Comparison of ENCODE assay signal across 18 cellular contexts in genomic region chr6:36555750-36556252, GRCh38.
"Had no signal": no experiment of that assay in that cellular context is flagged by ENCODE, and none has a peak within 500 bp of the region (broad histone marks: within the 10 kb centered on the region; RNA-seq: fewer than 3 reads in every experiment).

No MANE protein-coding gene starts in this region.

- H3K36me3 Mint-ChIP-seq: naive thymus-derived CD4-positive, alpha-beta T cell had no signal

- H3K4me3 Mint-ChIP-seq: memory B cell; naive thymus-derived CD4-positive, alpha-beta T cell; nephron progenitor cell had no signal

- ATAC-seq: esophagus mucosa; gastrocnemius medialis; left lung; lower lobe of right lung; naive thymus-derived CD4-positive, alpha-beta T cell had no signal

- H3K4me3 ChIP-seq: gastrocnemius medialis, left lung, lower lobe of right lung, spleen, suprapubic skin, thyroid gland, upper lobe of left lung, uterus had no signal

- H3K9me3 Mint-ChIP-seq: memory B cell; naive thymus-derived CD4-positive, alpha-beta T cell; nephron progenitor cell had no signal

- H3K27ac ChIP-seq: lower lobe of right lung, suprapubic skin, thyroid gland, upper lobe of left lung had no signal

- H3K4me1 ChIP-seq: gastrocnemius medialis, suprapubic skin, thyroid gland, uterus had no signal

- H3K9me3 ChIP-seq: gastrocnemius medialis, left lung, lower lobe of right lung, spleen, suprapubic skin, thyroid gland, upper lobe of left lung, uterus had no signal

- H3K27ac Mint-ChIP-seq: memory B cell; naive thymus-derived CD4-positive, alpha-beta T cell; nephron progenitor cell had no signal

- DNase-seq: effector memory CD4-positive, alpha-beta T cell; gastrocnemius medialis; left lung; lower lobe of right lung; naive thymus-derived CD4-positive, alpha-beta T cell; nephron progenitor cell; posterior cingulate gyrus; spleen; stimulated activated CD4-positive, alpha-beta T cell treated with anti-CD3 and anti-CD28 coated beads, Interleukin-15, amount 100 ng/mL, for 24 hours; stimulated activated CD4-positive, alpha-beta T cell treated with anti-CD3 and anti-CD28 coated beads, Interleukin-1b, Interleukin-23, amount 100 ng/mL, for 48 hours; stimulated activated CD4-positive, alpha-beta T cell treated with anti-CD3 and anti-CD28 coated beads, Interleukin-4, amount 100 ng/mL, for 24 hours; stimulated activated naive CD4-positive, alpha-beta T cell treated with Interleukin-2 at 50 U/mL for 16 hours; thyroid gland; upper lobe of left lung; uterus had no signal

- H3K36me3 ChIP-seq: gastrocnemius medialis, left lung, lower lobe of right lung, spleen, suprapubic skin, thyroid gland, upper lobe of left lung, uterus had no signal

- H3K27me3 ChIP-seq: gastrocnemius medialis, left lung, spleen, suprapubic skin, thyroid gland, upper lobe of left lung, uterus had no signal
